13 cellular contexts compared by ENCODE assay signal in the genomic region with DNA sequence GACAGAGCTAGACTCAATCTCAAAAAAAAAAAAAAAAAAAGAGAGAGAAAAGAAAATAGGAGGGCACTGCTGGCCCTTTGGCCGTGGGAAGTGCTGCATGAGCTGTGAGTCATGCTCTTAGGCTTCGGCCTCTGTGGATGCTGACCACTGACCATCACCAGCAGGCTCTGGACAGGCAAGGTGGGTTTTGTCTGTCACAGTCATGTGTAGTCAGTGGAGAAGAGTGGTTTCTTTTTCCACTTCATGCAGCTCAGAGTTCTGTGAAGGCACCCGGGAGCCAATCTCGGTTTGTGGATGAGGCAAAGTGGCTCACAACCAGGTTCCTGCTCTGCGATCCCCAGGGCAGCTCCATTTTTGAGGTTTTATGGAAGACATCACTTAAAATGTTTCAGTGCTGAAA. TPM values are rescaled to one million over a fixed set of nuclear protein-coding genes. Genes with fewer than 3 reads are reported as not detected.
A peak's percentile ranks its signal among the peaks of the same experiment; 100 is the strongest.
DNase-seq lines count a peak whose midpoint lies in the region; ATAC-seq and TF ChIP-seq lines count a peak whose summit lies in the region.
"Had no signal": no experiment of that assay in that cellular context is flagged by ENCODE, and none has a peak within 500 bp of the region (broad histone marks: within the 10 kb centered on the region; RNA-seq: fewer than 3 reads in every experiment).

No MANE protein-coding gene starts in this region.

- H3K27me3 ChIP-seq in right atrium auricular region (no peaks in the 10 kb centered on the region), H9 (ENCODE audit: insufficient read depth, low read length) (no peaks in the 10 kb centered on the region), vagina (no peaks in the 10 kb centered on the region)
- H3K27me3 ChIP-seq: tibial artery had no signal

- H3K4me3 Mint-ChIP-seq in activated naive CD4-positive, alpha-beta T cell treated with anti-CD3 and anti-CD28 coated beads, Interleukin-2, amount 10 ng/mL, durations not matched to agents 7 days and 5 days = no peak overlapping the region
- H3K4me3 Mint-ChIP-seq in H9 = no peak overlapping the region
- H3K4me3 Mint-ChIP-seq: dendritic cell treated with granulocyte-macrophage colony-stimulating factor and Interleukin-4, amounts not matched to agents 40 ng/mL and 50 ng/mL, for 4 days had no signal

- H3T11ph ChIP-seq in H9 (ENCODE audit: low read length) = no peak overlapping the region

- no peak overlapping the region for H3K14ac ChIP-seq in H9 (ENCODE audit: insufficient read depth, low read length)

- H3K18ac ChIP-seq in H9 (ENCODE audit: insufficient read length, low read depth, low read length) = no peak overlapping the region

- H3K79me1 ChIP-seq in H9 (ENCODE audit: insufficient read depth, low read depth, low read length, poor library complexity, severe bottlenecking) = no peaks in the 10 kb centered on the region

- H3K9me3 ChIP-seq in right atrium auricular region (no peaks in the 10 kb centered on the region), H9 (ENCODE audit: control insufficient read depth, low read depth, low read length) (no peaks in the 10 kb centered on the region), vagina (no peaks in the 10 kb centered on the region)
- H3K9me3 ChIP-seq: tibial artery had no signal

- no peaks in the 10 kb centered on the region for H3K23me2 ChIP-seq in H9 (ENCODE audit: insufficient read length, low read depth, low read length, poor library complexity, severe bottlenecking)

- no peak overlapping the region for H3K9ac ChIP-seq in H9 (ENCODE audit: extremely low read depth, insufficient read length, low read length)
- H3K9ac ChIP-seq: KMS-11 had no signal

- WGBS in H9 (ENCODE audit: extremely low coverage, insufficient read length, low lambda C conversion rate) = no CpG with 5 or more reads among the region's 5 CpGs

- H3K27ac ChIP-seq in right atrium auricular region (no peak overlapping the region), H9 (ENCODE audit: insufficient read length, low read depth, low read length) (no peak overlapping the region), vagina (no peak overlapping the region)
- H3K27ac ChIP-seq: KMS-11, tibial artery had no signal

- H3K23ac ChIP-seq in H9 (ENCODE audit: insufficient read length, low read depth, low read length) = no peak overlapping the region

- H2BK15ac ChIP-seq in H9 (ENCODE audit: low read depth, low read length) = no peak overlapping the region

- no peaks in the 10 kb centered on the region for H3K4me1 ChIP-seq in right atrium auricular region
- H3K4me1 ChIP-seq in H9 (ENCODE audit: insufficient read depth, low read length) = no peaks in the 10 kb centered on the region
- H3K4me1 ChIP-seq in vagina = peaks cover 10% of the 10 kb centered on the region

- no peak overlapping the region for H2AK5ac ChIP-seq in H9 (ENCODE audit: insufficient read length, low read length)

- H4K91ac ChIP-seq in H9 (ENCODE audit: insufficient read length, low read depth, low read length) = no peak overlapping the region

- H3K4me3 ChIP-seq in right atrium auricular region (no peak overlapping the region), vagina (no peak overlapping the region)
- H3K4me3 ChIP-seq: skin epidermis, tibial artery had no signal

- no peak overlapping the region for H4K5ac ChIP-seq in H9 (ENCODE audit: insufficient read length, low read depth, low read length)

- no peak overlapping the region for H2BK20ac ChIP-seq in H9 (ENCODE audit: low read depth, low read length, poor library complexity, severe bottlenecking)

- H3K36me3 ChIP-seq in right atrium auricular region = no peaks in the 10 kb centered on the region
- H3K36me3 ChIP-seq in vagina = no peaks in the 10 kb centered on the region
- H3K36me3 ChIP-seq: tibial artery had no signal

- H3K27me3 Mint-ChIP-seq in activated naive CD4-positive, alpha-beta T cell treated with anti-CD3 and anti-CD28 coated beads, Interleukin-2, amount 10 ng/mL, durations not matched to agents 7 days and 5 days = no peaks in the 10 kb centered on the region
- no peaks in the 10 kb centered on the region for H3K27me3 Mint-ChIP-seq in H9 (ENCODE audit: low read depth)

- ATAC-seq in left ventricle myocardium superior = peak; percentile 62

- peak overlapping the region; percentile 89 for H3K27ac Mint-ChIP-seq in activated naive CD4-positive, alpha-beta T cell treated with anti-CD3 and anti-CD28 coated beads, Interleukin-2, amount 10 ng/mL, durations not matched to agents 7 days and 5 days
- H3K27ac Mint-ChIP-seq in H9 = no peak overlapping the region
- H3K27ac Mint-ChIP-seq: dendritic cell treated with granulocyte-macrophage colony-stimulating factor and Interleukin-4, amounts not matched to agents 40 ng/mL and 50 ng/mL, for 4 days had no signal

- DNase-seq in left ventricle myocardium superior (no peak), right atrium auricular region (ENCODE audit: low spot score) (no peak), iris pigment epithelial cell (ENCODE audit: low read depth) (peak; percentile 93), COR-L47 (lab: John Stamatoyannopoulos, UW) (no peak), H9 (no peak), vagina (ENCODE audit: extremely low spot score in 2 of 2) (no peak), SKM-1 (lab: John Stamatoyannopoulos, UW; ENCODE audit: unreplicated experiment) (no peak)
- peak; percentile 24 for DNase-seq in activated naive CD4-positive, alpha-beta T cell treated with anti-CD3 and anti-CD28 coated beads, Interleukin-2, amount 10 ng/mL, durations not matched to agents 7 days and 5 days
- DNase-seq: NK-92 treated with Interleukin-12 subunit alpha and Interleukin-12 subunit beta, amount 100 ng/mL, for 24 hours; tibial artery had no signal

- H4K20me1 ChIP-seq in H9 (ENCODE audit: control insufficient read depth, insufficient read depth, insufficient read length) = no peaks in the 10 kb centered on the region

- CTCF ChIA-PET in activated naive CD4-positive, alpha-beta T cell treated with anti-CD3 and anti-CD28 coated beads, Interleukin-2, amount 10 ng/mL, durations not matched to agents 7 days and 5 days (lab: Charles Lee) = interaction anchor here (1.9 kb wide), 1 partner anchor 10 kb away, joined by 6 read pairs; no protein-coding TSS in a partner anchor

- H2AFZ ChIP-seq in H9 (ENCODE audit: low read length) = no peak overlapping the region

- peaks cover 66% of the 10 kb centered on the region for H3K4me1 Mint-ChIP-seq in activated naive CD4-positive, alpha-beta T cell treated with anti-CD3 and anti-CD28 coated beads, Interleukin-2, amount 10 ng/mL, durations not matched to agents 7 days and 5 days
- peaks cover 6 to 9% of the 10 kb centered on the region in 2 experiments; a peak in 2 of 4 replicates for H3K4me1 Mint-ChIP-seq in H9

- H3K4me2 ChIP-seq in H9 (ENCODE audit: insufficient read depth, insufficient read length, low read length) = no peak overlapping the region
- H3K4me2 ChIP-seq: KMS-11 had no signal

- intact Hi-C loops in left ventricle myocardium superior (cut with micrococcal nuclease) (no loop called here), vagina (cut with DNase I) (no loop called here)

- H2BK12ac ChIP-seq in H9 (ENCODE audit: insufficient read length, low read depth, low read length) = no peak overlapping the region

- peaks cover 8% of the 10 kb centered on the region for H3K36me3 Mint-ChIP-seq in activated naive CD4-positive, alpha-beta T cell treated with anti-CD3 and anti-CD28 coated beads, Interleukin-2, amount 10 ng/mL, durations not matched to agents 7 days and 5 days
- H3K36me3 Mint-ChIP-seq in H9 (ENCODE audit: insufficient read depth in 1 of 3, low read depth in 3 of 3) = no peaks in the 10 kb centered on the region

- no peak overlapping the region for H4K8ac ChIP-seq in H9 (replicated peaks; ENCODE audit: insufficient read length, low read depth, low read length)

- H2BK120ac ChIP-seq in H9 (ENCODE audit: low read depth, low read length, poor library complexity, severe bottlenecking) = no peak overlapping the region

- H3K56ac ChIP-seq in H9 (ENCODE audit: insufficient read length, low read depth, low read length) = no peak overlapping the region

- H2BK5ac ChIP-seq in H9 (ENCODE audit: insufficient read length, low read length) = no peak overlapping the region

- no peaks in the 10 kb centered on the region for H3K9me3 Mint-ChIP-seq in activated naive CD4-positive, alpha-beta T cell treated with anti-CD3 and anti-CD28 coated beads, Interleukin-2, amount 10 ng/mL, durations not matched to agents 7 days and 5 days
- H3K9me3 Mint-ChIP-seq in H9 = no peaks in the 10 kb centered on the region
- H3K9me3 Mint-ChIP-seq: dendritic cell treated with granulocyte-macrophage colony-stimulating factor and Interleukin-4, amounts not matched to agents 40 ng/mL and 50 ng/mL, for 4 days had no signal

- TF ChIP-seq POLR2A in vagina (IDR thresholded peaks at IDR 0.05) = no peak

- H3K4ac ChIP-seq in H9 (ENCODE audit: low read depth, low read length) = no peak overlapping the region

- no peaks in the 10 kb centered on the region for H3K79me2 ChIP-seq in H9 (ENCODE audit: insufficient read depth, low read length)

- TF ChIP-seq CTCF in right atrium auricular region (IDR thresholded peaks at IDR 0.05) (no peak), H9 (conservative IDR thresholded peaks at IDR 0.05) (no peak), vagina (IDR thresholded peaks at IDR 0.05) (no peak)

RNA-seq across cellular contexts. Expression of a gene that starts 58.1 kb away (rescaled TPM):
- 9.1 TPM for total RNA-seq in left ventricle myocardium superior
- total RNA-seq in right atrium auricular region = 1 to 10 TPM; 4.0 to 5.6 TPM
- total RNA-seq in H9 (2021) = 6.8 and 7.5 TPM in 2 replicates
- 7.6 TPM for total RNA-seq in vagina

Comparison
In these comparisons a context has a peak if more than half of its experiments do, and no peak if none do; other contexts are left out.
1. DNase-seq: peak in activated naive CD4-positive, alpha-beta T cell treated with anti-CD3 and anti-CD28 coated beads, Interleukin-2, amount 10 ng/mL, durations not matched to agents 7 days and 5 days (single experiment) and iris pigment epithelial cell (single experiment); none in left ventricle myocardium superior (single experiment), right atrium auricular region (single experiment), COR-L47 (single experiment), H9 (single experiment), vagina (0 of 2) and SKM-1 (single experiment).